1 cellular context compared by ENCODE assay signal in the genomic region with DNA sequence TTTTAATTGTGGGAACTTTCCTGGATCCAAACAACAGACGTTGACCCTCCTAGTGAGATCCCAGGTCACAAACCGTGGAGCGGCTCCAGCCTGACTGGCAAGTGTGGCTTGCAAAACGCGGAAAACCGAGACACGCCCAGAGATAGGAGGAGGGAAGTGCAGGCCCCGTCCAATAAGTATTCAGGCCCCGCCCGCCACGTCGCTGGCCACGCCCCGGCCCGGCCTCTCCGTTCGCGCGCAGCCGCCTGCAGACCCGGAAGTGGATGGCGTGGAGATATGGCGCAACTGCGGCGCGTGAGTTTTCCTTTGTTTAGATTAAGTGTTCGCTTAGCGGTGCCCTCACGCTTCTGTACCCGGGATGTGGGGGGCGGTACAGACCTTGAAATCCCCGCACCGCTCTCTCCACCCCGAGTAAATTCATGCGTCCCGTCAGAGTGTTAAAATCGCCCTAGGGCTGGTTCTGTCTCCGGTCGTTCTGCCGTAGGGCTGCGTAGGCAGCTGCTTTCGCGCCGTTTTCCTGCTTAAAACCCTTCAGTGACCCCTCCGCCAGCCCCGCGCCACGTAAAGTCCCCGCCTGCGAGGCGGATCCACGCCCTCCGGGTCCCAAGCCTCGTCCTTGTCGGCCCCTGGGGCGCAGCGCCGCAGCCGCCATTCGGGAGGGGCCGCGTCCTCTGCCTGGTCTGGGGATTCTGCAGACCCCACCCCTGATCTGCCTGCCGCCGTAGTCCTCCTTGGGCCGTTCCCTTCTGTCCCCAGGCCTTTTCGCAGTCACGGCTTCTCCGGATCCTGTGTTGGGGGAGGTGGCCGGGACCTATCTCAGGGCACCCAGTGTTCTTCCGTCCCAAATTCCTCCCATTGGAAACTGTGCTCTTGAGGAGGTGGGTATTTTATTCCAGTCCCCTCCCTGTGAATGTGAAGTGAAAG.
A peak's percentile ranks its signal among the peaks of the same experiment; 100 is the strongest.
TF ChIP-seq lines count a peak whose summit lies in the region.

A gene (plus strand): TSS at position 250 of the 924 bp plus-strand sequence. CDS start 27 bp downstream, at position 277.

TF ChIP-seq in K562, 482 proteins besides CTCF, POLR2A, EP300 and RAD21 (continued from another document and continues in another):
- TF ChIP-seq, protein P1, sequence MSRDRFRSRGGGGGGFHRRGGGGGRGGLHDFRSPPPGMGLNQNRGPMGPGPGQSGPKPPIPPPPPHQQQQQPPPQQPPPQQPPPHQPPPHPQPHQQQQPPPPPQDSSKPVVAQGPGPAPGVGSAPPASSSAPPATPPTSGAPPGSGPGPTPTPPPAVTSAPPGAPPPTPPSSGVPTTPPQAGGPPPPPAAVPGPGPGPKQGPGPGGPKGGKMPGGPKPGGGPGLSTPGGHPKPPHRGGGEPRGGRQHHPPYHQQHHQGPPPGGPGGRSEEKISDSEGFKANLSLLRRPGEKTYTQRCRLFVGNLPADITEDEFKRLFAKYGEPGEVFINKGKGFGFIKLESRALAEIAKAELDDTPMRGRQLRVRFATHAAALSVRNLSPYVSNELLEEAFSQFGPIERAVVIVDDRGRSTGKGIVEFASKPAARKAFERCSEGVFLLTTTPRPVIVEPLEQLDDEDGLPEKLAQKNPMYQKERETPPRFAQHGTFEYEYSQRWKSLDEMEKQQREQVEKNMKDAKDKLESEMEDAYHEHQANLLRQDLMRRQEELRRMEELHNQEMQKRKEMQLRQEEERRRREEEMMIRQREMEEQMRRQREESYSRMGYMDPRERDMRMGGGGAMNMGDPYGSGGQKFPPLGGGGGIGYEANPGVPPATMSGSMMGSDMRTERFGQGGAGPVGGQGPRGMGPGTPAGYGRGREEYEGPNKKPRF (IDR thresholded peaks at IDR 0.05; ENCODE audit: low read depth, low read length): no peak
- TF ChIP-seq PHF21A (IDR thresholded peaks at IDR 0.05; ENCODE audit: borderline replicate concordance, low read depth) (no peak), PHF8 (IDR thresholded peaks at IDR 0.05; ENCODE audit: borderline replicate concordance, low read length) (peak; percentile 88), XRCC5 (IDR thresholded peaks at IDR 0.05; ENCODE audit: low read depth, low read length) (no peak), U2AF2 (optimal IDR thresholded peaks at IDR 0.05; ENCODE audit: low read depth, low read length) (no peak), ZNF134 (CRISPR knock-in tag; conservative IDR thresholded peaks at IDR 0.05) (no peak), ATF1 (CRISPR knock-in tag; IDR thresholded peaks at IDR 0.05) (0 out of 2 replicates have a peak, but pooled peaks have one; percentile 21), ATF1 (tag; IDR thresholded peaks at IDR 0.05) (peak; percentile 90), NCOA1 (IDR thresholded peaks at IDR 0.05; ENCODE audit: low read depth) (no peak), ZZZ3 (IDR thresholded peaks at IDR 0.05) (no peak), RBBP5 (IDR thresholded peaks at IDR 0.05; ENCODE audit: borderline replicate concordance, insufficient read depth, low read length, poor library complexity, severe bottlenecking) (no peak), TAF15 (IDR thresholded peaks at IDR 0.05; ENCODE audit: low read depth, low read length) (no peak), PURB (CRISPR knock-in tag; IDR thresholded peaks at IDR 0.05; ENCODE audit: low read depth) (no peak), CBX5 (IDR thresholded peaks at IDR 0.05; ENCODE audit: borderline replicate concordance, low read depth) (no peak), NFRKB (IDR thresholded peaks at IDR 0.05; ENCODE audit: low read depth) (0 out of 2 replicates have a peak, but pooled peaks have one; percentile 61), NEUROD1 (IDR thresholded peaks at IDR 0.05; ENCODE audit: borderline replicate concordance, low read depth, low read length, partially characterized antibody) (no peak), HOXB6 (CRISPR knock-in tag; IDR thresholded peaks at IDR 0.05; ENCODE audit: borderline replicate concordance) (no peak), E2F3 (CRISPR knock-in tag; IDR thresholded peaks at IDR 0.05) (peak; percentile 22; the same call in 1 of the 2 replicates), SAFB (IDR thresholded peaks at IDR 0.05; ENCODE audit: borderline replicate concordance, low read depth, low read length) (no peak), CBX8 (IDR thresholded peaks at IDR 0.05; ENCODE audit: borderline replicate concordance, extremely low read depth, low read depth, low read length, poor library complexity, severe bottlenecking) (no peak), CTBP1 (IDR thresholded peaks at IDR 0.05; ENCODE audit: borderline replicate concordance) (peak; percentile 27; the same call in 1 of the 2 replicates), ZNF197 (CRISPR knock-in tag; IDR thresholded peaks at IDR 0.05; ENCODE audit: low read depth) (no peak), RHOXF2B (CRISPR knock-in tag; conservative IDR thresholded peaks at IDR 0.05) (no peak), ARNT (IDR thresholded peaks at IDR 0.05) (no peak), ARID1B (IDR thresholded peaks at IDR 0.05) (no peak), SUPT5H (IDR thresholded peaks at IDR 0.05) (peak; percentile 81), FOS (IDR thresholded peaks at IDR 0.05; ENCODE audit: extremely low read depth, insufficient read length) (no peak), ELF4 (CRISPR knock-in tag; IDR thresholded peaks at IDR 0.05) (peak; percentile 93), ZFP30 (CRISPR knock-in tag; IDR thresholded peaks at IDR 0.05; ENCODE audit: borderline replicate concordance) (no peak), EGR1 (conservative IDR thresholded peaks at IDR 0.05) (peak; percentile 21), ETV1 (tag; conservative IDR thresholded peaks at IDR 0.05; ENCODE audit: low read depth) (no peak), KDM1A (IDR thresholded peaks at IDR 0.05) (no peak), KDM4B (IDR thresholded peaks at IDR 0.05; ENCODE audit: borderline replicate concordance in 2 of 2, low read depth in 1 of 2) (peak in 1 of 2 experiments; percentile 53; a peak in 1 of 4 replicates), XRCC4 (IDR thresholded peaks at IDR 0.05; ENCODE audit: extremely low read depth, insufficient read depth, insufficient read length) (no peak)
- TF ChIP-seq, protein P2, sequence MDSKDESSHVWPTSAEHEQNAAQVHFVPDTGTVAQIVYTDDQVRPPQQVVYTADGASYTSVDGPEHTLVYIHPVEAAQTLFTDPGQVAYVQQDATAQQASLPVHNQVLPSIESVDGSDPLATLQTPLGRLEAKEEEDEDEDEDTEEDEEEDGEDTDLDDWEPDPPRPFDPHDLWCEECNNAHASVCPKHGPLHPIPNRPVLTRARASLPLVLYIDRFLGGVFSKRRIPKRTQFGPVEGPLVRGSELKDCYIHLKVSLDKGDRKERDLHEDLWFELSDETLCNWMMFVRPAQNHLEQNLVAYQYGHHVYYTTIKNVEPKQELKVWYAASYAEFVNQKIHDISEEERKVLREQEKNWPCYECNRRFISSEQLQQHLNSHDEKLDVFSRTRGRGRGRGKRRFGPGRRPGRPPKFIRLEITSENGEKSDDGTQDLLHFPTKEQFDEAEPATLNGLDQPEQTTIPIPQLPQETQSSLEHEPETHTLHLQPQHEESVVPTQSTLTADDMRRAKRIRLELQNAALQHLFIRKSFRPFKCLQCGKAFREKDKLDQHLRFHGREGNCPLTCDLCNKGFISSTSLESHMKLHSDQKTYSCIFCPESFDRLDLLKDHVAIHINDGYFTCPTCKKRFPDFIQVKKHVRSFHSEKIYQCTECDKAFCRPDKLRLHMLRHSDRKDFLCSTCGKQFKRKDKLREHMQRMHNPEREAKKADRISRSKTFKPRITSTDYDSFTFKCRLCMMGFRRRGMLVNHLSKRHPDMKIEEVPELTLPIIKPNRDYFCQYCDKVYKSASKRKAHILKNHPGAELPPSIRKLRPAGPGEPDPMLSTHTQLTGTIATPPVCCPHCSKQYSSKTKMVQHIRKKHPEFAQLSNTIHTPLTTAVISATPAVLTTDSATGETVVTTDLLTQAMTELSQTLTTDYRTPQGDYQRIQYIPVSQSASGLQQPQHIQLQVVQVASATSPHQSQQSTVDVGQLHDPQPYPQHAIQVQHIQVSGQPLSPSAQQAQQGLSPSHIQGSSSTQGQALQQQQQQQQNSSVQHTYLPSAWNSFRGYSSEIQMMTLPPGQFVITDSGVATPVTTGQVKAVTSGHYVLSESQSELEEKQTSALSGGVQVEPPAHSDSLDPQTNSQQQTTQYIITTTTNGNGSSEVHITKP (IDR thresholded peaks at IDR 0.05; ENCODE audit: partially characterized antibody): no peak
- TF ChIP-seq, protein P3, sequence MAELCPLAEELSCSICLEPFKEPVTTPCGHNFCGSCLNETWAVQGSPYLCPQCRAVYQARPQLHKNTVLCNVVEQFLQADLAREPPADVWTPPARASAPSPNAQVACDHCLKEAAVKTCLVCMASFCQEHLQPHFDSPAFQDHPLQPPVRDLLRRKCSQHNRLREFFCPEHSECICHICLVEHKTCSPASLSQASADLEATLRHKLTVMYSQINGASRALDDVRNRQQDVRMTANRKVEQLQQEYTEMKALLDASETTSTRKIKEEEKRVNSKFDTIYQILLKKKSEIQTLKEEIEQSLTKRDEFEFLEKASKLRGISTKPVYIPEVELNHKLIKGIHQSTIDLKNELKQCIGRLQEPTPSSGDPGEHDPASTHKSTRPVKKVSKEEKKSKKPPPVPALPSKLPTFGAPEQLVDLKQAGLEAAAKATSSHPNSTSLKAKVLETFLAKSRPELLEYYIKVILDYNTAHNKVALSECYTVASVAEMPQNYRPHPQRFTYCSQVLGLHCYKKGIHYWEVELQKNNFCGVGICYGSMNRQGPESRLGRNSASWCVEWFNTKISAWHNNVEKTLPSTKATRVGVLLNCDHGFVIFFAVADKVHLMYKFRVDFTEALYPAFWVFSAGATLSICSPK (IDR thresholded peaks at IDR 0.05; ENCODE audit: borderline replicate concordance): no peak
- TF ChIP-seq, protein P4, sequence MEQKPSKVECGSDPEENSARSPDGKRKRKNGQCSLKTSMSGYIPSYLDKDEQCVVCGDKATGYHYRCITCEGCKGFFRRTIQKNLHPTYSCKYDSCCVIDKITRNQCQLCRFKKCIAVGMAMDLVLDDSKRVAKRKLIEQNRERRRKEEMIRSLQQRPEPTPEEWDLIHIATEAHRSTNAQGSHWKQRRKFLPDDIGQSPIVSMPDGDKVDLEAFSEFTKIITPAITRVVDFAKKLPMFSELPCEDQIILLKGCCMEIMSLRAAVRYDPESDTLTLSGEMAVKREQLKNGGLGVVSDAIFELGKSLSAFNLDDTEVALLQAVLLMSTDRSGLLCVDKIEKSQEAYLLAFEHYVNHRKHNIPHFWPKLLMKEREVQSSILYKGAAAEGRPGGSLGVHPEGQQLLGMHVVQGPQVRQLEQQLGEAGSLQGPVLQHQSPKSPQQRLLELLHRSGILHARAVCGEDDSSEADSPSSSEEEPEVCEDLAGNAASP (IDR thresholded peaks at IDR 0.05): no peak
- TF ChIP-seq, protein P5, sequence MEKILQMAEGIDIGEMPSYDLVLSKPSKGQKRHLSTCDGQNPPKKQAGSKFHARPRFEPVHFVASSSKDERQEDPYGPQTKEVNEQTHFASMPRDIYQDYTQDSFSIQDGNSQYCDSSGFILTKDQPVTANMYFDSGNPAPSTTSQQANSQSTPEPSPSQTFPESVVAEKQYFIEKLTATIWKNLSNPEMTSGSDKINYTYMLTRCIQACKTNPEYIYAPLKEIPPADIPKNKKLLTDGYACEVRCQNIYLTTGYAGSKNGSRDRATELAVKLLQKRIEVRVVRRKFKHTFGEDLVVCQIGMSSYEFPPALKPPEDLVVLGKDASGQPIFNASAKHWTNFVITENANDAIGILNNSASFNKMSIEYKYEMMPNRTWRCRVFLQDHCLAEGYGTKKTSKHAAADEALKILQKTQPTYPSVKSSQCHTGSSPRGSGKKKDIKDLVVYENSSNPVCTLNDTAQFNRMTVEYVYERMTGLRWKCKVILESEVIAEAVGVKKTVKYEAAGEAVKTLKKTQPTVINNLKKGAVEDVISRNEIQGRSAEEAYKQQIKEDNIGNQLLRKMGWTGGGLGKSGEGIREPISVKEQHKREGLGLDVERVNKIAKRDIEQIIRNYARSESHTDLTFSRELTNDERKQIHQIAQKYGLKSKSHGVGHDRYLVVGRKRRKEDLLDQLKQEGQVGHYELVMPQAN (IDR thresholded peaks at IDR 0.05; ENCODE audit: borderline replicate concordance): peak; percentile 89
- TF ChIP-seq, protein P6, sequence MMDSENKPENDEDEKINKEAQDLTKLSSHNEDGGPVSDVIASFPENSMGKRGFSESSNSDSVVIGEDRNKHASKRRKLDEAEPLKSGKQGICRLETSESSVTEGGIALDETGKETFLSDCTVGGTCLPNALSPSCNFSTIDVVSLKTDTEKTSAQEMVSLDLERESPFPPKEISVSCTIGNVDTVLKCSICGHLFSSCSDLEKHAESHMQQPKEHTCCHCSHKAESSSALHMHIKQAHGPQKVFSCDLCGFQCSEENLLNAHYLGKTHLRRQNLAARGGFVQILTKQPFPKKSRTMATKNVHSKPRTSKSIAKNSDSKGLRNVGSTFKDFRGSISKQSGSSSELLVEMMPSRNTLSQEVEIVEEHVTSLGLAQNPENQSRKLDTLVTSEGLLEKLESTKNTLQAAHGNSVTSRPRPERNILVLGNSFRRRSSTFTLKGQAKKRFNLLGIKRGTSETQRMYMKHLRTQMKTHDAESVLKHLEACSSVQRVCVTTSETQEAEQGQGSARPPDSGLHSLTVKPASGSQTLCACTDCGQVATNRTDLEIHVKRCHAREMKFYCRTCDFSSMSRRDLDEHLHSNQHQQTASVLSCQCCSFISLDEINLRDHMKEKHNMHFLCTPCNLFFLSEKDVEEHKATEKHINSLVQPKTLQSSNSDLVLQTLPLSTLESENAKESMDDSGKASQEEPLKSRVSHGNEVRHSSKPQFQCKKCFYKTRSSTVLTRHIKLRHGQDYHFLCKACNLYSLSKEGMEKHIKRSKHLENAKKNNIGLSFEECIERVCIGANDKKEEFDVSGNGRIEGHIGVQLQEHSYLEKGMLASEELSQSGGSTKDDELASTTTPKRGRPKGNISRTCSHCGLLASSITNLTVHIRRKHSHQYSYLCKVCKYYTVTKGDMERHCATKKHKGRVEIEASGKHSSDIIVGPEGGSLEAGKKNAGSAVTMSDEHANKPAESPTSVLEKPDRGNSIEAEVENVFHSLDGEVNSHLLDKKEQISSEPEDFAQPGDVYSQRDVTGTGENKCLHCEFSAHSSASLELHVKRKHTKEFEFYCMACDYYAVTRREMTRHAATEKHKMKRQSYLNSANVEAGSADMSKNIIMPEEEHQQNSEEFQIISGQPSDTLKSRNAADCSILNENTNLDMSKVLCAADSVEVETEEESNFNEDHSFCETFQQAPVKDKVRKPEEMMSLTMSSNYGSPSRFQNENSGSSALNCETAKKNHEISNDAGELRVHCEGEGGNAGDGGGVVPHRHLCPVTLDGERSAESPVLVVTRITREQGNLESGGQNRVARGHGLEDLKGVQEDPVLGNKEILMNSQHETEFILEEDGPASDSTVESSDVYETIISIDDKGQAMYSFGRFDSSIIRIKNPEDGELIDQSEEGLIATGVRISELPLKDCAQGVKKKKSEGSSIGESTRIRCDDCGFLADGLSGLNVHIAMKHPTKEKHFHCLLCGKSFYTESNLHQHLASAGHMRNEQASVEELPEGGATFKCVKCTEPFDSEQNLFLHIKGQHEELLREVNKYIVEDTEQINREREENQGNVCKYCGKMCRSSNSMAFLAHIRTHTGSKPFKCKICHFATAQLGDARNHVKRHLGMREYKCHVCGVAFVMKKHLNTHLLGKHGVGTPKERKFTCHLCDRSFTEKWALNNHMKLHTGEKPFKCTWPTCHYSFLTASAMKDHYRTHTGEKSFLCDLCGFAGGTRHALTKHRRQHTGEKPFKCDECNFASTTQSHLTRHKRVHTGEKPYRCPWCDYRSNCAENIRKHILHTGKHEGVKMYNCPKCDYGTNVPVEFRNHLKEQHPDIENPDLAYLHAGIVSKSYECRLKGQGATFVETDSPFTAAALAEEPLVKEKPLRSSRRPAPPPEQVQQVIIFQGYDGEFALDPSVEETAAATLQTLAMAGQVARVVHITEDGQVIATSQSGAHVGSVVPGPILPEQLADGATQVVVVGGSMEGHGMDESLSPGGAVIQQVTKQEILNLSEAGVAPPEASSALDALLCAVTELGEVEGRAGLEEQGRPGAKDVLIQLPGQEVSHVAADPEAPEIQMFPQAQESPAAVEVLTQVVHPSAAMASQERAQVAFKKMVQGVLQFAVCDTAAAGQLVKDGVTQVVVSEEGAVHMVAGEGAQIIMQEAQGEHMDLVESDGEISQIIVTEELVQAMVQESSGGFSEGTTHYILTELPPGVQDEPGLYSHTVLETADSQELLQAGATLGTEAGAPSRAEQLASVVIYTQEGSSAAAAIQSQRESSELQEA (IDR thresholded peaks at IDR 0.05; ENCODE audit: low read depth): no peak
